10 cellular contexts compared by ENCODE assay signal in genomic region chr10:3500408-3500856, GRCh38.
DNase-seq lines count a peak whose midpoint lies in the region; ATAC-seq and TF ChIP-seq lines count a peak whose summit lies in the region.
"Had no signal": no experiment of that assay in that cellular context is flagged by ENCODE, and none has a peak within 500 bp of the region (broad histone marks: within the 10 kb centered on the region; RNA-seq: fewer than 3 reads in every experiment).

No MANE protein-coding gene starts in this region.

- H3K36me3 Mint-ChIP-seq in naive thymus-derived CD4-positive, alpha-beta T cell, result no peaks in the 10 kb centered on the region
- H3K36me3 Mint-ChIP-seq: activated CD4-positive, alpha-beta memory T cell treated with anti-CD3 and anti-CD28 coated beads for 36 hours had no signal

- POLR2A ChIA-PET in naive thymus-derived CD4-positive, alpha-beta T cell (lab: Charles Lee), result no interaction called here

- intact Hi-C loops in esophagus squamous epithelium (cut with DNase I), result no loop called here
- intact Hi-C loops in naive thymus-derived CD4-positive, alpha-beta T cell (cut with micrococcal nuclease), result no loop called here

- H3K4me1 Mint-ChIP-seq in naive thymus-derived CD4-positive, alpha-beta T cell, result no peaks in the 10 kb centered on the region

- DNase-seq in NCI-H748 treated with DMSO at 0.1 percent for 48 hours (lab: John Stamatoyannopoulos, UW), result peak; percentile 25
- no peak for DNase-seq in esophagus squamous epithelium (lab: John Stamatoyannopoulos, UW)
- DNase-seq in medulla oblongata (ENCODE audit: extremely low spot score), result peak; percentile 87
- peak; percentile 54 for DNase-seq in thoracic aorta (ENCODE audit: low spot score)
- no peak for DNase-seq in NCI-H2107 treated with DMSO at 0.1 percent for 48 hours (lab: John Stamatoyannopoulos, UW; ENCODE audit: unreplicated experiment)
- DNase-seq in T-helper 2 cell, result no peak
- no peak for DNase-seq in OCI-M1 (lab: John Stamatoyannopoulos, UW)
- no peak for DNase-seq in naive thymus-derived CD4-positive, alpha-beta T cell
- DNase-seq: activated CD4-positive, alpha-beta memory T cell treated with anti-CD3 and anti-CD28 coated beads for 36 hours; NCI-H510A had no signal

- no peak overlapping the region for H3K27ac Mint-ChIP-seq in naive thymus-derived CD4-positive, alpha-beta T cell
- H3K27ac Mint-ChIP-seq: activated CD4-positive, alpha-beta memory T cell treated with anti-CD3 and anti-CD28 coated beads for 36 hours had no signal

- no peak for ATAC-seq in thoracic aorta (ENCODE audit: insufficient number of reproducible peaks, low FRiP score, low read depth)
- ATAC-seq in naive thymus-derived CD4-positive, alpha-beta T cell, result no peak

- H3K27me3 Mint-ChIP-seq in naive thymus-derived CD4-positive, alpha-beta T cell, result peaks cover 7 to 54% (median 16%) of the 10 kb centered on the region in 5 donors

- H3K36me3 ChIP-seq in esophagus squamous epithelium (no peaks in the 10 kb centered on the region), thoracic aorta (no peaks in the 10 kb centered on the region)
- H3K36me3 ChIP-seq in naive thymus-derived CD4-positive, alpha-beta T cell (ENCODE audit: control insufficient read depth in 2 of 3, insufficient read depth in 3 of 3, low read length in 3 of 3), result no peaks in the 10 kb centered on the region

- H3K9me3 ChIP-seq in esophagus squamous epithelium (no peaks in the 10 kb centered on the region), thoracic aorta (no peaks in the 10 kb centered on the region)
- H3K9me3 ChIP-seq in naive thymus-derived CD4-positive, alpha-beta T cell (ENCODE audit: control insufficient read depth in 2 of 3, low read length in 3 of 3), result no peaks in the 10 kb centered on the region

- TF ChIP-seq CTCF in esophagus squamous epithelium (IDR thresholded peaks at IDR 0.05), result no peak
- TF ChIP-seq CTCF in thoracic aorta (IDR thresholded peaks at IDR 0.05), result no peak

- H3K9me3 Mint-ChIP-seq in naive thymus-derived CD4-positive, alpha-beta T cell, result no peaks in the 10 kb centered on the region
- H3K9me3 Mint-ChIP-seq: activated CD4-positive, alpha-beta memory T cell treated with anti-CD3 and anti-CD28 coated beads for 36 hours had no signal

- peak overlapping the region in 3 of 4 donors; percentile 47 to 68 (median 64) for H3K27ac ChIP-seq in esophagus squamous epithelium
- peak overlapping the region in 1 of 2 donors; percentile 2 for H3K27ac ChIP-seq in thoracic aorta
- no peak overlapping the region for H3K27ac ChIP-seq in naive thymus-derived CD4-positive, alpha-beta T cell (ENCODE audit: low read depth, low read length)

- no peak overlapping the region for H3K4me3 ChIP-seq in esophagus squamous epithelium
- peak overlapping the region; percentile 24 for H3K4me3 ChIP-seq in thoracic aorta
- no peak overlapping the region for H3K4me3 ChIP-seq in naive thymus-derived CD4-positive, alpha-beta T cell (ENCODE audit: low read length)

- H3K4me1 ChIP-seq in esophagus squamous epithelium, result peaks cover 0 to 19% (median 0%) of the 10 kb centered on the region in 3 donors
- peaks cover 10 to 27% of the 10 kb centered on the region in 2 donors for H3K4me1 ChIP-seq in thoracic aorta (ENCODE audit: control insufficient read depth in 1 of 2, low read depth in 2 of 2)
- no peaks in the 10 kb centered on the region for H3K4me1 ChIP-seq in naive thymus-derived CD4-positive, alpha-beta T cell (ENCODE audit: control insufficient read depth in 2 of 2, insufficient read depth in 2 of 2, low read length in 2 of 2)

- 57 to 58% methylated on average over 13 to 14 of the region's 15 CpGs for WGBS in esophagus squamous epithelium, 2 donors

- H3K27me3 ChIP-seq in esophagus squamous epithelium (no peaks in the 10 kb centered on the region), thoracic aorta (replicated peaks; ENCODE audit: insufficient read depth) (no peaks in the 10 kb centered on the region)
- H3K27me3 ChIP-seq in naive thymus-derived CD4-positive, alpha-beta T cell (ENCODE audit: control insufficient read depth in 2 of 2, insufficient read depth in 2 of 2, low read length in 2 of 2), result no peaks in the 10 kb centered on the region

- H3K4me3 Mint-ChIP-seq in naive thymus-derived CD4-positive, alpha-beta T cell, result no peak overlapping the region
- H3K4me3 Mint-ChIP-seq: activated CD4-positive, alpha-beta memory T cell treated with anti-CD3 and anti-CD28 coated beads for 36 hours had no signal

- no peak for TF ChIP-seq POLR2A in esophagus squamous epithelium (IDR thresholded peaks at IDR 0.05)

- CTCF ChIA-PET in naive thymus-derived CD4-positive, alpha-beta T cell (lab: Charles Lee), result no interaction called here

Comparison
In these comparisons a context has a peak if more than half of its experiments do, and no peak if none do; other contexts are left out.
1. DNase-seq: peak in NCI-H748 treated with DMSO at 0.1 percent for 48 hours (single experiment), medulla oblongata (single experiment) and thoracic aorta (single experiment); none in esophagus squamous epithelium (single experiment), NCI-H2107 treated with DMSO at 0.1 percent for 48 hours (single experiment), T-helper 2 cell (0 of 5), OCI-M1 (single experiment) and naive thymus-derived CD4-positive, alpha-beta T cell (0 of 9).